17 cellular contexts compared by ENCODE assay signal in the genomic region with DNA sequence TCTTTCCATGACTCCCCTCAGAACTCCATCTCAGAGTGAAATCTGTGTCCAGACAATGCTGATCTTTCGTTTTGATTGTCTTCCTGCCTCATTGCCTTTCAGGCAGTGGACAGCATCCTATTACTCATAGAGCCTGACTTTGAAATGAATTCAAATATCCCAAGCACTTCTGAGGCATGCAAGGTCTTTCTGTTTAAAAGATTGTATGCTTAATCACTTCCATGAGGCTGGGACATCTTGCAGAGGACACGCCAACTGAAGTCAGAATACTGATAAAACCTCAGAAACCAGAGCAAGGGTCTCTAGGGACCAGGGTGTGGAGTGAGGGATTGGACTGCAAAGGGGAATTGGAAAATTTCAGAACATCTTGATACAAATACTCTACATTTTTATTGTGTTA.
DNase-seq lines count a peak whose midpoint lies in the region; TF ChIP-seq lines count a peak whose summit lies in the region.
"Had no signal": no experiment of that assay in that cellular context is flagged by ENCODE, and none has a peak within 500 bp of the region (broad histone marks: within the 10 kb centered on the region; RNA-seq: fewer than 3 reads in every experiment).

No MANE protein-coding gene starts in this region.

- WGBS in esophagus muscularis mucosa: 30% methylated on average over 2 of the region's 2 CpGs

- peaks cover 9% of the 10 kb centered on the region for H3K9me3 Mint-ChIP-seq in activated CD4-positive, alpha-beta T cell treated with anti-CD3 and anti-CD28 coated beads, Interleukin-2, amount 10 ng/mL, durations not matched to agents 24 days and 14 days

- no peak for TF ChIP-seq CTCF in esophagus muscularis mucosa (IDR thresholded peaks at IDR 0.05)
- no peak for TF ChIP-seq CTCF in retinal pigment epithelial cell (conservative IDR thresholded peaks at IDR 0.05; ENCODE audit: low read depth, low read length)

- peaks cover 1% of the 10 kb centered on the region for H3K36me3 Mint-ChIP-seq in activated CD4-positive, alpha-beta T cell treated with anti-CD3 and anti-CD28 coated beads, Interleukin-2, amount 10 ng/mL, durations not matched to agents 24 days and 14 days (ENCODE audit: low read depth)

- H3K27ac Mint-ChIP-seq in activated CD4-positive, alpha-beta T cell treated with anti-CD3 and anti-CD28 coated beads, Interleukin-2, amount 10 ng/mL, durations not matched to agents 24 days and 14 days: peak overlapping the region; percentile 76
- H3K27ac Mint-ChIP-seq: activated CD4-positive, alpha-beta T cell treated with anti-CD3 and anti-CD28 coated beads for 36 hours; T-helper 17 cell had no signal

- DNase-seq in activated CD4-positive, alpha-beta T cell treated with anti-CD3 and anti-CD28 coated beads, Interleukin-2, amount 10 ng/mL, durations not matched to agents 24 days and 14 days: peak; percentile 52
- DNase-seq in activated CD4-positive, alpha-beta T cell treated with anti-CD3 and anti-CD28 coated beads for 1 hour: no peak
- DNase-seq in SK-N-DZ (ENCODE audit: low spot score) (peak; percentile 10), esophagus muscularis mucosa (ENCODE audit: extremely low spot score) (peak; percentile 80), retinal pigment epithelial cell (ENCODE audit: low read depth) (peak; percentile 13), iPS-NIHi11 (ENCODE audit: low spot score) (no peak), COR-L47 (lab: John Stamatoyannopoulos, UW) (no peak), activated gamma-delta T cell (lab: John Stamatoyannopoulos, UW) (no peak)
- DNase-seq: activated CD4-positive, alpha-beta T cell treated with anti-CD3 and anti-CD28 coated beads for 36 hours; caudate nucleus; DMS 273 treated with DMSO at 0.1 percent for 48 hours; midbrain; NCI-H1092; stimulated activated CD4-positive, alpha-beta T cell treated with anti-CD3 and anti-CD28 coated beads, Interleukin-15, amount 100 ng/mL, for 24 hours; T-helper 17 cell; thyroid gland had no signal

- H3K4me1 ChIP-seq in esophagus muscularis mucosa: peaks cover 0 to 33% (median 23%) of the 10 kb centered on the region in 4 donors

- intact Hi-C loops in activated CD4-positive, alpha-beta T cell treated with anti-CD3 and anti-CD28 coated beads, Interleukin-2, amount 10 ng/mL, durations not matched to agents 24 days and 14 days (cut with micrococcal nuclease): loop anchor here (5.0 kb wide), 5 partner anchors 142 to 837 kb away; a partner anchor contains a TSS
- intact Hi-C loops in esophagus muscularis mucosa (cut with DNase I): no loop called here

- H3K4me1 Mint-ChIP-seq in activated CD4-positive, alpha-beta T cell treated with anti-CD3 and anti-CD28 coated beads, Interleukin-2, amount 10 ng/mL, durations not matched to agents 24 days and 14 days: peaks cover 42% of the 10 kb centered on the region

- H3K36me3 ChIP-seq in esophagus muscularis mucosa: no peaks in the 10 kb centered on the region
- H3K36me3 ChIP-seq: thyroid gland had no signal

- no peak overlapping the region for H3K4me3 Mint-ChIP-seq in activated CD4-positive, alpha-beta T cell treated with anti-CD3 and anti-CD28 coated beads, Interleukin-2, amount 10 ng/mL, durations not matched to agents 24 days and 14 days
- H3K4me3 Mint-ChIP-seq: activated CD4-positive, alpha-beta T cell treated with anti-CD3 and anti-CD28 coated beads for 36 hours; T-helper 17 cell had no signal

- H3K27ac ChIP-seq in esophagus muscularis mucosa (replicated peaks in 1 of 4): no peak overlapping the region
- H3K27ac ChIP-seq: 22Rv1, thyroid gland had no signal

- no peak for TF ChIP-seq EP300 in esophagus muscularis mucosa (IDR thresholded peaks at IDR 0.05)

- H3K27me3 Mint-ChIP-seq in activated CD4-positive, alpha-beta T cell treated with anti-CD3 and anti-CD28 coated beads, Interleukin-2, amount 10 ng/mL, durations not matched to agents 24 days and 14 days: no peaks in the 10 kb centered on the region
- H3K27me3 Mint-ChIP-seq: T-helper 17 cell had no signal

- H3K9me3 ChIP-seq in esophagus muscularis mucosa: no peaks in the 10 kb centered on the region
- H3K9me3 ChIP-seq: thyroid gland had no signal

- no peaks in the 10 kb centered on the region for H3K27me3 ChIP-seq in esophagus muscularis mucosa
- H3K27me3 ChIP-seq: thyroid gland had no signal

- H3K4me3 ChIP-seq in esophagus muscularis mucosa (no peak overlapping the region), retinal pigment epithelial cell (ENCODE audit: low read length) (no peak overlapping the region)
- H3K4me3 ChIP-seq: thyroid gland had no signal

- TF ChIP-seq POLR2A in esophagus muscularis mucosa (IDR thresholded peaks at IDR 0.05; ENCODE audit: low read depth): no peak

Comparison
In these comparisons a context has a peak if more than half of its experiments do, and no peak if none do; other contexts are left out.
1. DNase-seq: peak in activated CD4-positive, alpha-beta T cell treated with anti-CD3 and anti-CD28 coated beads, Interleukin-2, amount 10 ng/mL, durations not matched to agents 24 days and 14 days (single experiment), SK-N-DZ (single experiment), esophagus muscularis mucosa (single experiment) and retinal pigment epithelial cell (single experiment); none in activated CD4-positive, alpha-beta T cell treated with anti-CD3 and anti-CD28 coated beads for 1 hour (single experiment), iPS-NIHi11 (single experiment), COR-L47 (single experiment) and activated gamma-delta T cell (single experiment).